1 cellular context compared by ENCODE assay signal in genomic region chr2:178108176-178108575, GRCh38.
A peak's percentile ranks its signal among the peaks of the same experiment; 100 is the strongest.
TF ChIP-seq lines count a peak whose summit lies in the region.

No MANE protein-coding gene starts in this region.

TF ChIP-seq in K562, 482 proteins besides CTCF, POLR2A, EP300 and RAD21:
- TF ChIP-seq SMARCA4 (IDR thresholded peaks at IDR 0.05) (no peak), CHD2 (IDR thresholded peaks at IDR 0.05; ENCODE audit: low read depth, low read length) (0 out of 2 replicates have a peak, but pooled peaks have one; percentile 10), ZNF212 (CRISPR knock-in tag; IDR thresholded peaks at IDR 0.05) (no peak), NONO (IDR thresholded peaks at IDR 0.05; ENCODE audit: low read depth in 2 of 2, low read length in 1 of 2) (no peak)
TF ChIP-seq in K562: peak in this region for 1.
